In the genomic region with DNA sequence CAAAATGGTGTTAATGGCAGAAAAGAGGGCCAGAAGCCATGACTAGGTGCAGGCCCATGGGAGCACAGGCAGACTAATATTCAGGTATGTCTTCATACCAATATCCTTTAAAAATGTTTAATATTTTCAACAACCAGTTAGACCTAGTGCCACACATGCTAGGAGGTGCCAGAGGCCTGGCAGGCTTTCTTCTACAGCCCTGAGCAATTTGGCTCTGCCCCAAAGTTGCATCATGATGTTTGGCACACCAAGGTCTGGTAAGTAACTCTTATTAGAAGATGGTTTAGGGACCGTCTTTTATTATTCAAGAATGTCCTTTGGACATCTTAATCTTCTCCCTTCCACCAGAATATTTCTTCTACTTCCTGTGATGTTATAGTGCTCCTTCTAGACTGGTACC, we compare ENCODE assay signal across 22 cellular contexts. TPM values are rescaled to one million over a fixed set of nuclear protein-coding genes. Genes with fewer than 3 reads are reported as not detected.
DNase-seq lines count a peak whose midpoint lies in the region; ATAC-seq, FAIRE-seq and TF ChIP-seq lines count a peak whose summit lies in the region.
"Had no signal": no experiment of that assay in that cellular context is flagged by ENCODE, and none has a peak within 500 bp of the region (broad histone marks: within the 10 kb centered on the region; RNA-seq: fewer than 3 reads in every experiment).

No MANE protein-coding gene starts in this region.

- no peaks in the 10 kb centered on the region for H3K27me3 ChIP-seq in bronchial epithelial cell (ENCODE audit: control insufficient read depth, insufficient read depth, low read length)
- no peaks in the 10 kb centered on the region for H3K27me3 ChIP-seq in thoracic aorta (replicated peaks; ENCODE audit: insufficient read depth)
- H3K27me3 ChIP-seq in naive thymus-derived CD4-positive, alpha-beta T cell (ENCODE audit: control insufficient read depth in 2 of 2, insufficient read depth in 2 of 2, low read length in 2 of 2), result no peaks in the 10 kb centered on the region

- no peaks in the 10 kb centered on the region for H3K4me1 Mint-ChIP-seq in activated CD4-positive, alpha-beta T cell treated with anti-CD3 and anti-CD28 coated beads, Interleukin-2, amount 10 ng/mL, durations not matched to agents 7 days and 5 days
- peaks cover 0 to 2% (median 0%) of the 10 kb centered on the region in 7 donors for H3K4me1 Mint-ChIP-seq in naive thymus-derived CD4-positive, alpha-beta T cell
- H3K4me1 Mint-ChIP-seq: memory B cell had no signal

- no peaks in the 10 kb centered on the region for H3K27me3 Mint-ChIP-seq in activated CD4-positive, alpha-beta T cell treated with anti-CD3 and anti-CD28 coated beads, Interleukin-2, amount 10 ng/mL, durations not matched to agents 7 days and 5 days
- peaks cover 0 to 4% (median 0%) of the 10 kb centered on the region in 5 donors for H3K27me3 Mint-ChIP-seq in naive thymus-derived CD4-positive, alpha-beta T cell
- H3K27me3 Mint-ChIP-seq: CD4-positive, alpha-beta T cell had no signal

- H3K9me3 Mint-ChIP-seq in activated CD4-positive, alpha-beta T cell treated with anti-CD3 and anti-CD28 coated beads, Interleukin-2, amount 10 ng/mL, durations not matched to agents 7 days and 5 days, result no peaks in the 10 kb centered on the region
- H3K9me3 Mint-ChIP-seq in naive thymus-derived CD4-positive, alpha-beta T cell, result peaks cover 0 to 13% (median 3%) of the 10 kb centered on the region in 11 donors
- H3K9me3 Mint-ChIP-seq: CD4-positive, alpha-beta T cell had no signal

- intact Hi-C loops in naive thymus-derived CD4-positive, alpha-beta T cell (cut with micrococcal nuclease), result no loop called here

- H3K4me1 ChIP-seq in thoracic aorta (ENCODE audit: control insufficient read depth in 1 of 2, low read depth in 2 of 2), result peaks cover 5 to 39% of the 10 kb centered on the region in 2 donors
- no peaks in the 10 kb centered on the region for H3K4me1 ChIP-seq in naive thymus-derived CD4-positive, alpha-beta T cell (ENCODE audit: control insufficient read depth in 2 of 2, insufficient read depth in 2 of 2, low read length in 2 of 2)

- no peak for FAIRE-seq in bronchial epithelial cell (lab: Jason Lieb, UNC)
- FAIRE-seq: endometrium, H54 had no signal

- POLR2A ChIA-PET in activated CD4-positive, alpha-beta T cell treated with anti-CD3 and anti-CD28 coated beads, Interleukin-2, amount 10 ng/mL, durations not matched to agents 7 days and 5 days (lab: Charles Lee), result no interaction called here
- POLR2A ChIA-PET in naive thymus-derived CD4-positive, alpha-beta T cell (lab: Charles Lee), result no interaction called here

- CTCF ChIA-PET in activated CD4-positive, alpha-beta T cell treated with anti-CD3 and anti-CD28 coated beads, Interleukin-2, amount 10 ng/mL, durations not matched to agents 7 days and 5 days (lab: Charles Lee), result no interaction called here
- CTCF ChIA-PET in naive thymus-derived CD4-positive, alpha-beta T cell (lab: Charles Lee), result no interaction called here

- no peaks in the 10 kb centered on the region for H3K36me3 ChIP-seq in bronchial epithelial cell (ENCODE audit: control insufficient read depth, insufficient read depth, low read length)
- no peaks in the 10 kb centered on the region for H3K36me3 ChIP-seq in thoracic aorta
- H3K36me3 ChIP-seq in naive thymus-derived CD4-positive, alpha-beta T cell (ENCODE audit: control insufficient read depth in 2 of 3, insufficient read depth in 3 of 3, low read length in 3 of 3), result no peaks in the 10 kb centered on the region

- H3K9me3 ChIP-seq in thoracic aorta, result no peaks in the 10 kb centered on the region
- H3K9me3 ChIP-seq in naive thymus-derived CD4-positive, alpha-beta T cell (ENCODE audit: control insufficient read depth in 2 of 3, low read length in 3 of 3), result no peaks in the 10 kb centered on the region

- no peak overlapping the region for H3K4me3 Mint-ChIP-seq in activated CD4-positive, alpha-beta T cell treated with anti-CD3 and anti-CD28 coated beads, Interleukin-2, amount 10 ng/mL, durations not matched to agents 7 days and 5 days
- no peak overlapping the region for H3K4me3 Mint-ChIP-seq in naive thymus-derived CD4-positive, alpha-beta T cell
- H3K4me3 Mint-ChIP-seq: activated CD8-positive, alpha-beta T cell treated with anti-CD3 and anti-CD28 coated beads, Interleukin-2, amount 10 ng/mL, durations not matched to agents 7 days and 5 days; CD4-positive, alpha-beta T cell; memory B cell had no signal

- ATAC-seq in left lobe of liver, result peak; percentile 92
- ATAC-seq in thoracic aorta (ENCODE audit: insufficient number of reproducible peaks, low FRiP score, low read depth), result peak; percentile 58
- ATAC-seq in naive thymus-derived CD4-positive, alpha-beta T cell, result no peak
- ATAC-seq: activated CD4-positive, CD25-positive, alpha-beta regulatory T cell treated with anti-CD3 and anti-CD28 coated beads, Interleukin-2, amount 50 U/mL, for 24 hours; activated CD8-positive, alpha-beta T cell treated with anti-CD3 and anti-CD28 coated beads, Interleukin-2, amount 10 ng/mL, durations not matched to agents 7 days and 5 days had no signal

- H3K27ac Mint-ChIP-seq in activated CD4-positive, alpha-beta T cell treated with anti-CD3 and anti-CD28 coated beads, Interleukin-2, amount 10 ng/mL, durations not matched to agents 7 days and 5 days, result no peak overlapping the region
- no peak overlapping the region for H3K27ac Mint-ChIP-seq in naive thymus-derived CD4-positive, alpha-beta T cell
- H3K27ac Mint-ChIP-seq: activated CD8-positive, alpha-beta T cell treated with anti-CD3 and anti-CD28 coated beads, Interleukin-2, amount 10 ng/mL, durations not matched to agents 7 days and 5 days; CD4-positive, alpha-beta T cell; memory B cell had no signal

- DNase-seq in LNCaP clone FGC (ENCODE audit: low read depth) (peak; percentile 63), bronchial epithelial cell (ENCODE audit: low read depth) (peak; percentile 37), left lobe of liver (ENCODE audit: low spot score) (peak; percentile 69), thoracic aorta (ENCODE audit: low spot score) (peak; percentile 37), NCI-H2081 treated with DMSO at 0.1 percent for 48 hours (lab: John Stamatoyannopoulos, UW) (no peak)
- no peak for DNase-seq in activated CD4-positive, alpha-beta T cell treated with anti-CD3 and anti-CD28 coated beads, Interleukin-2, amount 10 ng/mL, durations not matched to agents 7 days and 5 days
- DNase-seq in naive thymus-derived CD4-positive, alpha-beta T cell, result no peak
- DNase-seq: activated CD8-positive, alpha-beta T cell treated with anti-CD3 and anti-CD28 coated beads, Interleukin-2, amount 10 ng/mL, durations not matched to agents 7 days and 5 days; activated gamma-delta T cell; CD4-positive, alpha-beta T cell; islet precursor cell; KBM-7; NCI-H187 treated with DMSO at 0.1 percent for 48 hours; NCI-H2227 treated with DMSO at 0.1 percent for 48 hours; NCI-H82; OCI-M1; SIG-M5; stimulated activated CD4-positive, alpha-beta T cell treated with anti-CD3 and anti-CD28 coated beads, Interleukin-15, amount 100 ng/mL, for 24 hours had no signal

- no peak for TF ChIP-seq CTCF in LNCaP clone FGC (IDR thresholded peaks at IDR 0.05; ENCODE audit: control insufficient read depth, extremely low read depth, insufficient read depth)
- no peak for TF ChIP-seq CTCF in bronchial epithelial cell (IDR thresholded peaks at IDR 0.05; ENCODE audit: insufficient read depth, low read length, severe bottlenecking)
- TF ChIP-seq CTCF in thoracic aorta (IDR thresholded peaks at IDR 0.05), result no peak

- H3K27ac ChIP-seq in thoracic aorta, result no peak overlapping the region
- no peak overlapping the region for H3K27ac ChIP-seq in naive thymus-derived CD4-positive, alpha-beta T cell (ENCODE audit: low read depth, low read length)

- H3K4me3 ChIP-seq in LNCaP clone FGC (ENCODE audit: low read depth, low read length) (no peak overlapping the region), bronchial epithelial cell (ENCODE audit: low read depth, low read length) (no peak overlapping the region), thoracic aorta (no peak overlapping the region)
- no peak overlapping the region for H3K4me3 ChIP-seq in naive thymus-derived CD4-positive, alpha-beta T cell (ENCODE audit: low read length)

- H3K36me3 Mint-ChIP-seq in activated CD4-positive, alpha-beta T cell treated with anti-CD3 and anti-CD28 coated beads, Interleukin-2, amount 10 ng/mL, durations not matched to agents 7 days and 5 days (ENCODE audit: low read depth), result no peaks in the 10 kb centered on the region
- H3K36me3 Mint-ChIP-seq in naive thymus-derived CD4-positive, alpha-beta T cell, result no peaks in the 10 kb centered on the region
- H3K36me3 Mint-ChIP-seq: memory B cell had no signal

RNA-seq across cellular contexts. Expression of gene MITF, which starts 34.8 kb away (rescaled TPM):
- total RNA-seq in bronchial epithelial cell, result 1.6 and 2.3 TPM in 2 replicates
- 4.3 TPM for total RNA-seq in left lobe of liver
- total RNA-seq in thoracic aorta, result 10 to 100 TPM; 12.3 to 12.7 TPM
- under 1 TPM in 1 of 2 experiments, not detected in 1; 0.10 TPM for total RNA-seq in activated CD4-positive, alpha-beta T cell treated with anti-CD3 and anti-CD28 coated beads, Interleukin-2, amount 10 ng/mL, durations not matched to agents 7 days and 5 days
- 1 to 10 TPM in 2 of 5 experiments, under 1 TPM in 2, not detected in 1; 0.54 to 3.9 (median 1.2) TPM for total RNA-seq in naive thymus-derived CD4-positive, alpha-beta T cell
- not detected for polyA plus RNA-seq in naive thymus-derived CD4-positive, alpha-beta T cell
- total RNA-seq: activated CD8-positive, alpha-beta T cell treated with anti-CD3 and anti-CD28 coated beads, Interleukin-2, amount 10 ng/mL, durations not matched to agents 7 days and 5 days; CD4-positive, alpha-beta T cell had no signal

Comparison
In these comparisons a context has a peak if more than half of its experiments do, and no peak if none do; other contexts are left out.
1. DNase-seq: peak in LNCaP clone FGC (single experiment), bronchial epithelial cell (single experiment), left lobe of liver (single experiment) and thoracic aorta (single experiment); none in NCI-H2081 treated with DMSO at 0.1 percent for 48 hours (single experiment), activated CD4-positive, alpha-beta T cell treated with anti-CD3 and anti-CD28 coated beads, Interleukin-2, amount 10 ng/mL, durations not matched to agents 7 days and 5 days (single experiment) and naive thymus-derived CD4-positive, alpha-beta T cell (0 of 9).